39 cellular contexts compared by ENCODE assay signal in genomic region chr4:61068025-61068424, GRCh38.
"Had no signal": no experiment of that assay in that cellular context is flagged by ENCODE, and none has a peak within 500 bp of the region (broad histone marks: within the 10 kb centered on the region; RNA-seq: fewer than 3 reads in every experiment).

No MANE protein-coding gene starts in this region.

- H3K36me3 Mint-ChIP-seq: activated naive CD4-positive, alpha-beta T cell treated with anti-CD3 and anti-CD28 coated beads, Interleukin-2, amount 10 ng/mL, durations not matched to agents 7 days and 5 days; activated naive CD4-positive, alpha-beta T cell treated with anti-CD3 and anti-CD28 coated beads, Interleukin-2, amount 50 U/mL, for 24 hours; activated naive CD4-positive, alpha-beta T cell treated with anti-CD3 and anti-CD28 coated beads, Interleukin-2, amount 50 U/mL, for 72 hours; activated naive CD8-positive, alpha-beta T cell; activated naive CD8-positive, alpha-beta T cell treated with anti-CD3 and anti-CD28 coated beads for 36 hours; activated naive CD8-positive, alpha-beta T cell treated with anti-CD3 and anti-CD28 coated beads, Interleukin-2, amount 10 ng/mL, durations not matched to agents 7 days and 5 days; brain had no signal

- H3K4me1 ChIP-seq: adrenal gland, ascending aorta, body of pancreas, breast epithelium had no signal

- H3K4me3 Mint-ChIP-seq: activated naive CD4-positive, alpha-beta T cell treated with anti-CD3 and anti-CD28 coated beads for 36 hours; activated naive CD4-positive, alpha-beta T cell treated with anti-CD3 and anti-CD28 coated beads, Interleukin-2, amount 10 ng/mL, durations not matched to agents 7 days and 5 days; activated naive CD4-positive, alpha-beta T cell treated with anti-CD3 and anti-CD28 coated beads, Interleukin-2, amount 50 U/mL, for 24 hours; activated naive CD8-positive, alpha-beta T cell; activated naive CD8-positive, alpha-beta T cell treated with anti-CD3 and anti-CD28 coated beads for 36 hours; activated naive CD8-positive, alpha-beta T cell treated with anti-CD3 and anti-CD28 coated beads, Interleukin-2, amount 10 ng/mL, durations not matched to agents 7 days and 5 days; activated naive CD8-positive, alpha-beta T cell treated with anti-CD3 and anti-CD28 coated beads, Interleukin-2, amount 50 U/mL, for 24 hours; activated T-cell treated with anti-CD3 and anti-CD28 coated beads, Interleukin-2, amount 50 U/mL, for 24 hours; activated T-cell treated with anti-CD3 and anti-CD28 coated beads, Interleukin-2, amount 50 U/mL, for 4 hours; activated T-cell treated with anti-CD3 and anti-CD28 coated beads, Interleukin-2, amount 50 U/mL, for 72 hours; activated T-helper 1 cell treated with anti-CD3 and anti-CD28 coated beads, Interleukin-12 subunit alpha, Interleukin-12 subunit beta, Interleukin-2, Interleukin-4 antibody, amounts not matched to agents 30 ng/mL and 10 ng/mL and 1 ng/mL, durations not matched to agents 14 hours and 24 hours and 36 hours; activated T-helper 17 cell treated with anti-CD3 and anti-CD28 coated beads, Interleukin-2, amount 50 U/mL, for 72 hours; brain; central memory CD8-positive, alpha-beta T cell had no signal

- H3K9me3 Mint-ChIP-seq: brain had no signal

- H3K27ac ChIP-seq: adrenal gland, ascending aorta, body of pancreas, brain microvascular endothelial cell, breast epithelium, cardiac muscle cell had no signal

- H3K27me3 ChIP-seq: adrenal gland, ascending aorta, body of pancreas, brain microvascular endothelial cell, breast epithelium, cardiac muscle cell had no signal

- H3K36me3 ChIP-seq: adrenal gland, ascending aorta, brain microvascular endothelial cell, breast epithelium, cardiac muscle cell had no signal

- H3K9me3 ChIP-seq: adrenal gland, ascending aorta, body of pancreas, breast epithelium had no signal

- DNase-seq: activated effector memory CD4-positive, alpha-beta T cell treated with anti-CD3 and anti-CD28 coated beads, Interleukin-2, amount 50 U/mL, for 16 hours; activated effector memory CD4-positive, alpha-beta T cell treated with Interleukin-2 at 50 U/mL for 16 hours; activated gamma-delta T cell; activated gamma-delta T cell treated with Interleukin-2 at 50 U/mL for 16 hours; activated naive CD4-positive, alpha-beta T cell; activated naive CD4-positive, alpha-beta T cell treated with anti-CD3 and anti-CD28 coated beads for 36 hours; activated naive CD4-positive, alpha-beta T cell treated with anti-CD3 and anti-CD28 coated beads, Interleukin-2, amount 10 ng/mL, durations not matched to agents 7 days and 5 days; activated naive CD4-positive, alpha-beta T cell treated with anti-CD3 and anti-CD28 coated beads, Interleukin-2, amount 50 U/mL, for 16 hours; activated naive CD4-positive, alpha-beta T cell treated with Interleukin-2 at 50 U/mL for 16 hours; activated naive CD8-positive, alpha-beta T cell treated with anti-CD3 and anti-CD28 coated beads for 36 hours; activated naive CD8-positive, alpha-beta T cell treated with anti-CD3 and anti-CD28 coated beads, Interleukin-2, amount 10 ng/mL, durations not matched to agents 7 days and 5 days; activated naive CD8-positive, alpha-beta T cell treated with anti-CD3 and anti-CD28 coated beads, Interleukin-2, amount 50 U/mL, for 24 hours; activated T-cell treated with anti-CD3 and anti-CD28 coated beads for 4 hours; activated T-cell treated with anti-CD3 and anti-CD28 coated beads, Interleukin-2, amount 50 U/mL, for 1 hour; activated T-cell treated with anti-CD3 and anti-CD28 coated beads, Interleukin-2, amount 50 U/mL, for 24 hours; activated T-cell treated with anti-CD3 and anti-CD28 coated beads, Interleukin-2, amount 50 U/mL, for 4 hours; activated T-cell treated with anti-CD3 and anti-CD28 coated beads, Interleukin-2, amount 50 U/mL, for 48 hours; activated T-cell treated with anti-CD3 and anti-CD28 coated beads, Interleukin-2, amount 50 U/mL, for 72 hours; adrenal gland; amniotic stem cell; amygdala; anterior cingulate cortex; aorta; body of pancreas; caudate nucleus; central memory CD4-positive, alpha-beta T cell; cerebellar nuclear complex had no signal

- H3K4me1 Mint-ChIP-seq: activated naive CD4-positive, alpha-beta T cell treated with anti-CD3 and anti-CD28 coated beads, Interleukin-2, amount 10 ng/mL, durations not matched to agents 7 days and 5 days; activated naive CD4-positive, alpha-beta T cell treated with anti-CD3 and anti-CD28 coated beads, Interleukin-2, amount 50 U/mL, for 24 hours; activated naive CD8-positive, alpha-beta T cell treated with anti-CD3 and anti-CD28 coated beads for 36 hours; activated naive CD8-positive, alpha-beta T cell treated with anti-CD3 and anti-CD28 coated beads, Interleukin-2, amount 10 ng/mL, durations not matched to agents 7 days and 5 days; activated naive CD8-positive, alpha-beta T cell treated with anti-CD3 and anti-CD28 coated beads, Interleukin-2, amount 50 U/mL, for 24 hours; activated T-helper 17 cell treated with anti-CD3 and anti-CD28 coated beads, Interleukin-2, amount 50 U/mL, for 72 hours; brain; central memory CD8-positive, alpha-beta T cell had no signal

- H3K4me3 ChIP-seq: adrenal gland, ascending aorta, body of pancreas, breast epithelium, cardiac muscle cell had no signal

- ATAC-seq: activated naive CD4-positive, alpha-beta T cell treated with anti-CD3 and anti-CD28 coated beads, Interleukin-2, amount 50 U/mL, for 72 hours; activated naive CD8-positive, alpha-beta T cell treated with anti-CD3 and anti-CD28 coated beads, Interleukin-2, amount 50 U/mL, for 24 hours; activated T-cell treated with anti-CD3 and anti-CD28 coated beads, Interleukin-2, amount 50 U/mL, for 4 hours; activated T-cell treated with anti-CD3 and anti-CD28 coated beads, Interleukin-2, amount 50 U/mL, for 72 hours; activated T-helper 17 cell treated with anti-CD3 and anti-CD28 coated beads, Interleukin-2, amount 50 U/mL, for 72 hours; body of pancreas had no signal

- H3K27me3 Mint-ChIP-seq: activated naive CD4-positive, alpha-beta T cell treated with anti-CD3 and anti-CD28 coated beads, Interleukin-2, amount 10 ng/mL, durations not matched to agents 7 days and 5 days; activated naive CD4-positive, alpha-beta T cell treated with anti-CD3 and anti-CD28 coated beads, Interleukin-2, amount 50 U/mL, for 24 hours; activated naive CD8-positive, alpha-beta T cell; activated naive CD8-positive, alpha-beta T cell treated with anti-CD3 and anti-CD28 coated beads for 36 hours; activated naive CD8-positive, alpha-beta T cell treated with anti-CD3 and anti-CD28 coated beads, Interleukin-2, amount 10 ng/mL, durations not matched to agents 7 days and 5 days; activated naive CD8-positive, alpha-beta T cell treated with anti-CD3 and anti-CD28 coated beads, Interleukin-2, amount 50 U/mL, for 24 hours; activated T-cell treated with anti-CD3 and anti-CD28 coated beads, Interleukin-2, amount 50 U/mL, for 24 hours; activated T-helper 17 cell treated with anti-CD3 and anti-CD28 coated beads, Interleukin-2, amount 50 U/mL, for 72 hours; central memory CD8-positive, alpha-beta T cell had no signal

- H3K27ac Mint-ChIP-seq: activated naive CD4-positive, alpha-beta T cell treated with anti-CD3 and anti-CD28 coated beads for 36 hours; activated naive CD4-positive, alpha-beta T cell treated with anti-CD3 and anti-CD28 coated beads, Interleukin-2, amount 10 ng/mL, durations not matched to agents 7 days and 5 days; activated naive CD4-positive, alpha-beta T cell treated with anti-CD3 and anti-CD28 coated beads, Interleukin-2, amount 50 U/mL, for 24 hours; activated naive CD4-positive, alpha-beta T cell treated with anti-CD3 and anti-CD28 coated beads, Interleukin-2, amount 50 U/mL, for 72 hours; activated naive CD8-positive, alpha-beta T cell; activated naive CD8-positive, alpha-beta T cell treated with anti-CD3 and anti-CD28 coated beads for 36 hours; activated naive CD8-positive, alpha-beta T cell treated with anti-CD3 and anti-CD28 coated beads, Interleukin-2, amount 10 ng/mL, durations not matched to agents 7 days and 5 days; activated naive CD8-positive, alpha-beta T cell treated with anti-CD3 and anti-CD28 coated beads, Interleukin-2, amount 50 U/mL, for 24 hours; activated T-cell treated with anti-CD3 and anti-CD28 coated beads, Interleukin-2, amount 50 U/mL, for 24 hours; activated T-cell treated with anti-CD3 and anti-CD28 coated beads, Interleukin-2, amount 50 U/mL, for 72 hours; activated T-helper 1 cell treated with anti-CD3 and anti-CD28 coated beads, Interleukin-12 subunit alpha, Interleukin-12 subunit beta, Interleukin-2, Interleukin-4 antibody, amounts not matched to agents 30 ng/mL and 10 ng/mL and 1 ng/mL, durations not matched to agents 14 hours and 24 hours and 36 hours; activated T-helper 17 cell treated with anti-CD3 and anti-CD28 coated beads, Interleukin-2, amount 50 U/mL, for 72 hours; activated T-helper 2 cell treated with anti-CD3 and anti-CD28 coated beads, Interferon-gamma antibody, Interleukin-2, Interleukin-4, amounts not matched to agents 10 μg/mL and 5 μg/mL and 100 μg/mL, durations not matched to agents 14 hours and 24 hours and 36 hours; brain had no signal
